Comparison of ENCODE assay signal across 11 cellular contexts in the genomic region with DNA sequence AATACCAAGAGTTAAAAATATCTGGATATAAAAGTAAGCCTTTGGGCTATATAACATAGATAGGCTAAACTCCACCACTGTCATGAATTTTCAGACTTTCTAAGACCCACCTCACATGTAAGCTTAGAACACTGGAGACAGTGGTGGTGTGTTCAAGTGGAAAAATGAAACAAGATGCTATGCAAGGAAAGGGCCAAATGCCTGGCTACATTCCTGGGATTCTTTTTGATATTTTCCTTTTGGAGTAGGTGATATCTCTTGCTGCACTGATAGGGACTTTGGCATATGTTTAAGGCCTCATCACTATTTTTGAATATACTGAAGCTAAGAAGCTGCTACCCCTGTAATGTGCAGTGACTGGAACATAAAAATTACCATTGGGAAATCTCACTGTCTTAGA.
"Had no signal": no experiment of that assay in that cellular context is flagged by ENCODE, and none has a peak within 500 bp of the region (broad histone marks: within the 10 kb centered on the region; RNA-seq: fewer than 3 reads in every experiment).

No MANE protein-coding gene starts in this region.

- H3K27me3 ChIP-seq: foreskin keratinocyte, right lobe of liver had no signal

- H3K4me3 ChIP-seq: lower lobe of right lung, right lobe of liver had no signal

- H3K36me3 ChIP-seq: lower lobe of right lung, right lobe of liver had no signal

- H3K4me1 ChIP-seq: foreskin keratinocyte, lower lobe of right lung, right lobe of liver had no signal

- DNase-seq: activated CD4-positive, alpha-beta T cell treated with anti-CD3 and anti-CD28 coated beads, Interleukin-2, amount 50 U/mL, for 1 hour; activated CD8-positive, alpha-beta memory T cell treated with anti-CD3 and anti-CD28 coated beads for 24 hours; activated gamma-delta T cell treated with Interleukin-2 at 50 U/mL for 16 hours; amygdala; effector memory CD4-positive, alpha-beta T cell; foreskin keratinocyte; head of caudate nucleus; immature natural killer cell; left colon; lower lobe of right lung; right lobe of liver had no signal

- ATAC-seq: foreskin keratinocyte, left colon, lower lobe of right lung, right lobe of liver had no signal

- H3K9me3 ChIP-seq: lower lobe of right lung, right lobe of liver had no signal

- H3K27ac ChIP-seq: foreskin keratinocyte, lower lobe of right lung, right lobe of liver had no signal
